8 cellular contexts compared by ENCODE assay signal in genomic region chr3:104291437-104291851, GRCh38.
DNase-seq lines count a peak whose midpoint lies in the region; ATAC-seq lines count a peak whose summit lies in the region.

No MANE protein-coding gene starts in this region.

- ATAC-seq in HG03066 (IDR thresholded peaks at IDR 0.05; ENCODE audit: low read depth, unreplicated experiment): peak; percentile 76

- DNase-seq in NOMO-1 treated with DMSO at 0.1 percent for 48 hours (lab: John Stamatoyannopoulos, UW; ENCODE audit: unreplicated experiment) (peak; percentile 8), NOMO-1 treated with dmso at 0.1 percent for 144 hours (lab: John Stamatoyannopoulos, UW; ENCODE audit: unreplicated experiment) (no peak), astrocyte of the hippocampus (ENCODE audit: low read depth, low spot score) (peak; percentile 1), renal cortical epithelial cell (ENCODE audit: low read depth) (peak; percentile 21), NCI-H526 (lab: John Stamatoyannopoulos, UW) (no peak), GDM1 (lab: John Stamatoyannopoulos, UW) (no peak)
- no peak for DNase-seq in stimulated activated CD4-positive, alpha-beta T cell treated with anti-CD3 and anti-CD28 coated beads, Interleukin-4, amount 100 ng/mL, for 24 hours

Comparison
In these comparisons a context has a peak if more than half of its experiments do, and no peak if none do; other contexts are left out.
1. DNase-seq: peak in NOMO-1 treated with DMSO at 0.1 percent for 48 hours (single experiment), astrocyte of the hippocampus (single experiment) and renal cortical epithelial cell (single experiment); none in NOMO-1 treated with dmso at 0.1 percent for 144 hours (single experiment), stimulated activated CD4-positive, alpha-beta T cell treated with anti-CD3 and anti-CD28 coated beads, Interleukin-4, amount 100 ng/mL, for 24 hours (single experiment), NCI-H526 (0 of 2) and GDM1 (single experiment).